In the genomic region with DNA sequence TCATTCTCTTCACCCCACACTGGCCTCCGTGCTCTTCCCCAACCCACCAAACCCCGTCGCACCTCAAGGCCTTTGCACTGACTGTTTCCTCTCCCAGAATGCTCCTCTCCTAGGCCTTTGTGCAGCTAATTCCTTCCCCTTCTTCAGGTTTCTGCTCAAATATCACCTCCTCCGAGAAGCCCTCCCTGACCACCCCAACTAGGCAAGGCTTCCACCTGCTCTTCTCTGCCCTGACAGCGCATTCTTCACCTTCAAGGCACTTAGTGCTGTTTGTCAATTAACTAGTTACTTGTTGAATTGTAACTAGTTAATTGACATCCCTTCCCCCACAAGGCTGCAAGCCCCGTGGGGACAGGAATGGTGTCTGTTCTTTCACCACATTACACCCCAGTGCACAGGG, we compare ENCODE assay signal across 30 cellular contexts. TPM values are rescaled to one million over a fixed set of nuclear protein-coding genes. Genes with fewer than 3 reads are reported as not detected.
"Had no signal": no experiment of that assay in that cellular context is flagged by ENCODE, and none has a peak within 500 bp of the region (broad histone marks: within the 10 kb centered on the region; RNA-seq: fewer than 3 reads in every experiment).

No MANE protein-coding gene starts in this region.

- H3K27ac Mint-ChIP-seq: activated CD4-positive, alpha-beta memory T cell treated with anti-CD3 and anti-CD28 coated beads, Interleukin-2, amount 10 ng/mL, durations not matched to agents 7 days and 5 days; activated CD4-positive, alpha-beta T cell treated with anti-CD3 and anti-CD28 coated beads for 36 hours; activated naive CD4-positive, alpha-beta T cell treated with anti-CD3 and anti-CD28 coated beads, Interleukin-2, amount 10 ng/mL, durations not matched to agents 7 days and 5 days; activated naive CD8-positive, alpha-beta T cell treated with anti-CD3 and anti-CD28 coated beads, Interleukin-2, amount 10 ng/mL, durations not matched to agents 7 days and 5 days; activated T-cell treated with anti-CD3 and anti-CD28 coated beads, Interleukin-2, amount 50 U/mL, for 72 hours; activated T-helper 2 cell treated with anti-CD3 and anti-CD28 coated beads, Interferon-gamma antibody, Interleukin-2, Interleukin-4, amounts not matched to agents 10 μg/mL and 5 μg/mL and 100 μg/mL, durations not matched to agents 14 hours and 24 hours and 36 hours had no signal

- H3K27me3 ChIP-seq: adrenal gland had no signal

- H3K9me3 Mint-ChIP-seq: activated CD4-positive, alpha-beta memory T cell treated with anti-CD3 and anti-CD28 coated beads, Interleukin-2, amount 10 ng/mL, durations not matched to agents 7 days and 5 days; activated naive CD4-positive, alpha-beta T cell treated with anti-CD3 and anti-CD28 coated beads, Interleukin-2, amount 10 ng/mL, durations not matched to agents 7 days and 5 days; activated naive CD8-positive, alpha-beta T cell treated with anti-CD3 and anti-CD28 coated beads, Interleukin-2, amount 10 ng/mL, durations not matched to agents 7 days and 5 days; activated T-cell treated with anti-CD3 and anti-CD28 coated beads, Interleukin-2, amount 50 U/mL, for 72 hours; activated T-helper 2 cell treated with anti-CD3 and anti-CD28 coated beads, Interferon-gamma antibody, Interleukin-2, Interleukin-4, amounts not matched to agents 10 μg/mL and 5 μg/mL and 100 μg/mL, durations not matched to agents 14 hours and 24 hours and 36 hours had no signal

- H3K36me3 ChIP-seq: adrenal gland, SJCRH30 had no signal

- DNase-seq: activated CD4-positive, alpha-beta memory T cell treated with anti-CD3 and anti-CD28 coated beads, Interleukin-2, amount 10 ng/mL, durations not matched to agents 7 days and 5 days; activated CD4-positive, alpha-beta T cell treated with anti-CD3 and anti-CD28 coated beads for 36 hours; activated CD4-positive, alpha-beta T cell treated with anti-CD3 and anti-CD28 coated beads, Interleukin-2, amount 50 U/mL, for 1 hour; activated gamma-delta T cell treated with Interleukin-2 at 50 U/mL for 16 hours; activated naive CD4-positive, alpha-beta T cell treated with anti-CD3 and anti-CD28 coated beads, Interleukin-2, amount 10 ng/mL, durations not matched to agents 7 days and 5 days; activated naive CD8-positive, alpha-beta T cell treated with anti-CD3 and anti-CD28 coated beads, Interleukin-2, amount 10 ng/mL, durations not matched to agents 7 days and 5 days; activated T-cell treated with anti-CD3 and anti-CD28 coated beads for 4 hours; activated T-cell treated with anti-CD3 and anti-CD28 coated beads, Interleukin-2, amount 50 U/mL, for 72 hours; adrenal gland; anterior cingulate cortex; caudate nucleus; NCI-H1092; NCI-H1417; NCI-H1694; NCI-H2029 treated with DMSO at 0.1 percent for 48 hours; NCI-H345; NCI-H510A; NCI-H526 treated with DMSO at 0.1 percent for 48 hours; NCI-H82; SK-N-SH; T-helper 1 cell had no signal

- H3K4me2 ChIP-seq: SK-N-SH had no signal

- H3K4me3 ChIP-seq: adrenal gland, SJCRH30 had no signal

- H3K36me3 Mint-ChIP-seq: activated naive CD4-positive, alpha-beta T cell treated with anti-CD3 and anti-CD28 coated beads, Interleukin-2, amount 10 ng/mL, durations not matched to agents 7 days and 5 days; activated naive CD8-positive, alpha-beta T cell treated with anti-CD3 and anti-CD28 coated beads, Interleukin-2, amount 10 ng/mL, durations not matched to agents 7 days and 5 days had no signal

- ATAC-seq: activated CD4-positive, alpha-beta T cell treated with anti-CD3 and anti-CD28 coated beads for 36 hours; activated T-cell treated with anti-CD3 and anti-CD28 coated beads, Interleukin-2, amount 50 U/mL, for 72 hours had no signal

- H3K27ac ChIP-seq: adrenal gland, SJCRH30, VCaP had no signal

- H3K4me1 ChIP-seq: adrenal gland had no signal

- H3K9me3 ChIP-seq: adrenal gland, SJCRH30, SK-N-SH had no signal

- H3K4me1 Mint-ChIP-seq: activated CD4-positive, alpha-beta memory T cell treated with anti-CD3 and anti-CD28 coated beads, Interleukin-2, amount 10 ng/mL, durations not matched to agents 7 days and 5 days; activated CD4-positive, alpha-beta T cell treated with anti-CD3 and anti-CD28 coated beads for 36 hours; activated naive CD4-positive, alpha-beta T cell treated with anti-CD3 and anti-CD28 coated beads, Interleukin-2, amount 10 ng/mL, durations not matched to agents 7 days and 5 days; activated naive CD8-positive, alpha-beta T cell treated with anti-CD3 and anti-CD28 coated beads, Interleukin-2, amount 10 ng/mL, durations not matched to agents 7 days and 5 days had no signal

- H3K4me3 Mint-ChIP-seq: activated CD4-positive, alpha-beta memory T cell treated with anti-CD3 and anti-CD28 coated beads, Interleukin-2, amount 10 ng/mL, durations not matched to agents 7 days and 5 days; activated CD4-positive, alpha-beta T cell treated with anti-CD3 and anti-CD28 coated beads for 36 hours; activated naive CD4-positive, alpha-beta T cell treated with anti-CD3 and anti-CD28 coated beads, Interleukin-2, amount 10 ng/mL, durations not matched to agents 7 days and 5 days; activated naive CD8-positive, alpha-beta T cell treated with anti-CD3 and anti-CD28 coated beads, Interleukin-2, amount 10 ng/mL, durations not matched to agents 7 days and 5 days; activated T-cell treated with anti-CD3 and anti-CD28 coated beads, Interleukin-2, amount 50 U/mL, for 72 hours had no signal

RNA-seq across cellular contexts. Expression of gene NCCRP1, which starts 7.8 kb away (rescaled TPM):
- total RNA-seq: activated CD4-positive, alpha-beta memory T cell treated with anti-CD3 and anti-CD28 coated beads, Interleukin-2, amount 10 ng/mL, durations not matched to agents 7 days and 5 days; activated CD4-positive, alpha-beta T cell treated with anti-CD3 and anti-CD28 coated beads for 36 hours; activated CD8-positive, alpha-beta memory T cell treated with anti-CD3 and anti-CD28 coated beads for 36 hours; activated naive CD8-positive, alpha-beta T cell treated with anti-CD3 and anti-CD28 coated beads, Interleukin-2, amount 10 ng/mL, durations not matched to agents 7 days and 5 days; activated T-cell treated with anti-CD3 and anti-CD28 coated beads, Interleukin-2, amount 50 U/mL, for 72 hours; activated T-helper 2 cell treated with anti-CD3 and anti-CD28 coated beads, Interferon-gamma antibody, Interleukin-2, Interleukin-4, amounts not matched to agents 10 μg/mL and 5 μg/mL and 100 μg/mL, durations not matched to agents 14 hours and 24 hours and 36 hours; cerebellum; MCF 10A; OCI-LY7; T-helper 2 cell treated with Interferon-gamma antibody and Interleukin-4, amounts not matched to agents 100 ng/mL and 5 ng/mL, for 36 hours had no signal
- polyA plus RNA-seq: SK-N-SH had no signal

RNA-seq across cellular contexts. Expression of gene SYCN, which starts 15.1 kb away (rescaled TPM):
- total RNA-seq: activated CD4-positive, alpha-beta memory T cell treated with anti-CD3 and anti-CD28 coated beads, Interleukin-2, amount 10 ng/mL, durations not matched to agents 7 days and 5 days; activated CD4-positive, alpha-beta T cell treated with anti-CD3 and anti-CD28 coated beads for 36 hours; activated CD8-positive, alpha-beta memory T cell treated with anti-CD3 and anti-CD28 coated beads for 36 hours; activated naive CD8-positive, alpha-beta T cell treated with anti-CD3 and anti-CD28 coated beads, Interleukin-2, amount 10 ng/mL, durations not matched to agents 7 days and 5 days; activated T-cell treated with anti-CD3 and anti-CD28 coated beads, Interleukin-2, amount 50 U/mL, for 72 hours; activated T-helper 2 cell treated with anti-CD3 and anti-CD28 coated beads, Interferon-gamma antibody, Interleukin-2, Interleukin-4, amounts not matched to agents 10 μg/mL and 5 μg/mL and 100 μg/mL, durations not matched to agents 14 hours and 24 hours and 36 hours; cerebellum; MCF 10A; OCI-LY7; RPMI7951; SJCRH30; T-helper 2 cell treated with Interferon-gamma antibody and Interleukin-4, amounts not matched to agents 100 ng/mL and 5 ng/mL, for 36 hours had no signal
- polyA plus RNA-seq: adrenal gland, SK-N-SH had no signal

RNA-seq across cellular contexts. Expression of gene IFNL3, which starts 55.8 kb away (rescaled TPM):
- total RNA-seq: activated CD4-positive, alpha-beta memory T cell treated with anti-CD3 and anti-CD28 coated beads, Interleukin-2, amount 10 ng/mL, durations not matched to agents 7 days and 5 days; activated CD8-positive, alpha-beta memory T cell treated with anti-CD3 and anti-CD28 coated beads for 36 hours; activated naive CD8-positive, alpha-beta T cell treated with anti-CD3 and anti-CD28 coated beads, Interleukin-2, amount 10 ng/mL, durations not matched to agents 7 days and 5 days; activated T-helper 2 cell treated with anti-CD3 and anti-CD28 coated beads, Interferon-gamma antibody, Interleukin-2, Interleukin-4, amounts not matched to agents 10 μg/mL and 5 μg/mL and 100 μg/mL, durations not matched to agents 14 hours and 24 hours and 36 hours; adrenal gland; cerebellum; MCF 10A; OCI-LY7; RPMI7951; SJCRH30; T-helper 2 cell treated with Interferon-gamma antibody and Interleukin-4, amounts not matched to agents 100 ng/mL and 5 ng/mL, for 36 hours had no signal
- polyA plus RNA-seq: adrenal gland, SK-N-SH had no signal

RNA-seq across cellular contexts. Expression of gene IFNL4, which starts 59.7 kb away (rescaled TPM):
- total RNA-seq: activated CD4-positive, alpha-beta memory T cell treated with anti-CD3 and anti-CD28 coated beads, Interleukin-2, amount 10 ng/mL, durations not matched to agents 7 days and 5 days; activated CD4-positive, alpha-beta T cell treated with anti-CD3 and anti-CD28 coated beads for 36 hours; activated naive CD8-positive, alpha-beta T cell treated with anti-CD3 and anti-CD28 coated beads, Interleukin-2, amount 10 ng/mL, durations not matched to agents 7 days and 5 days; activated T-cell treated with anti-CD3 and anti-CD28 coated beads, Interleukin-2, amount 50 U/mL, for 72 hours; activated T-helper 2 cell treated with anti-CD3 and anti-CD28 coated beads, Interferon-gamma antibody, Interleukin-2, Interleukin-4, amounts not matched to agents 10 μg/mL and 5 μg/mL and 100 μg/mL, durations not matched to agents 14 hours and 24 hours and 36 hours; adrenal gland; cerebellum; MCF 10A; OCI-LY7; RPMI7951; SJCRH30; T-helper 2 cell treated with Interferon-gamma antibody and Interleukin-4, amounts not matched to agents 100 ng/mL and 5 ng/mL, for 36 hours had no signal
- polyA plus RNA-seq: adrenal gland, SK-N-SH had no signal
